In the genomic region with DNA sequence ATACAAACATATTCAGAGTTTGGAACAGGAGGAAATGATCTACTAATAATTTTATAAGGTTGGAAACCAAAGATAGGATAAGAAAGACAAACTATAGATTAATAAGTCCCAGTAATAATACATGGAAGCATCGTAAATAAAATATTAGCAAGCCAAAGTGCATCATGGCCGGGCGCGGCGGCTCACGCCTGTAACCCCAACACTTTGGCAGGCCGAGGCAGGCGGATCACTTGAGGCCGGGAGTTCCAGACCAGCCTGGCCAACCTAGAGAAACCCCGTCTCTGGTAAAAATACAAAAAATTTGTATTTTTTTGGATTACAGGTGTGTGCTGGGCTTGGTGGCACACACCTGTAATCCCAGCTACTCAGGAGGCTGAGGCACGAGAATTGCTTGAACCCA, we compare ENCODE assay signal across 28 cellular contexts. TPM values are rescaled to one million over a fixed set of nuclear protein-coding genes. Genes with fewer than 3 reads are reported as not detected.
"Had no signal": no experiment of that assay in that cellular context is flagged by ENCODE, and none has a peak within 500 bp of the region (broad histone marks: within the 10 kb centered on the region; RNA-seq: fewer than 3 reads in every experiment).

No MANE protein-coding gene starts in this region.

- H3K9me3 ChIP-seq: neutrophil, ovary, prostate gland, tibial nerve had no signal

- ATAC-seq: heart left ventricle; natural killer cell; right cardiac atrium; stimulated activated memory B cell treated with anti-CD40 and anti-IgM and Interleukin-4, amounts not matched to agents 10 μg/mL and 1 μg/mL and 100 μg/mL, for 72 hours; stimulated activated naive CD8-positive, alpha-beta T cell treated with anti-CD3 and anti-CD28 coated beads, Interleukin-15, amount 100 ng/mL, for 72 hours had no signal

- H2AFZ ChIP-seq: neural progenitor cell had no signal

- H3K4me2 ChIP-seq: neural progenitor cell, smooth muscle cell had no signal

- H3K4me3 ChIP-seq: heart left ventricle, left ventricle myocardium inferior, neural progenitor cell, ovary, prostate gland, smooth muscle cell, tibial nerve had no signal

- H3K27ac ChIP-seq: heart left ventricle, left ventricle myocardium inferior, neural progenitor cell, neutrophil, ovary, prostate gland, tibial nerve had no signal

- DNase-seq: glutamatergic neuron; heart left ventricle; hypothalamus; immature natural killer cell; left ventricle myocardium inferior; mesenchymal stem cell; naive B cell; natural killer cell; nephron progenitor cell; occipital lobe; retina; right cardiac atrium; stimulated activated CD4-positive, alpha-beta T cell treated with anti-CD3 and anti-CD28 coated beads, Interleukin-1b, Interleukin-23, amount 100 ng/mL, for 48 hours; stimulated activated CD4-positive, alpha-beta T cell treated with anti-CD3 and anti-CD28 coated beads, Interleukin-2, amount 100 ng/mL, for 48 hours; stimulated activated CD4-positive, alpha-beta T cell treated with anti-CD3 and anti-CD28 coated beads, Interleukin-4, amount 100 ng/mL, for 4 hours; stimulated activated CD8-positive, alpha-beta memory T cell treated with anti-CD3 and anti-CD28 coated beads, Interleukin-4, amount 100 ng/mL, for 48 hours; stimulated activated naive CD4-positive, alpha-beta T cell treated with Interleukin-2 at 50 U/mL for 16 hours; stimulated activated naive CD8-positive, alpha-beta T cell treated with anti-CD3 and anti-CD28 coated beads, Interleukin-15, amount 100 ng/mL, for 72 hours; substantia nigra had no signal

- H3K36me3 ChIP-seq: heart left ventricle, left ventricle myocardium inferior, neural progenitor cell, neutrophil, ovary, prostate gland, tibial nerve had no signal

- H3K4me1 ChIP-seq: heart left ventricle, left ventricle myocardium inferior, prostate gland had no signal

- H3K27me3 ChIP-seq: neural progenitor cell, ovary had no signal

RNA-seq across cellular contexts. Expression of gene MUC4, which starts 14.9 kb away (rescaled TPM):
- total RNA-seq: lower leg skin, lung microvascular endothelial cell, occipital lobe, smooth muscle cell, tibial nerve had no signal
